ENCODE assay signal across 1 cellular context in the genomic region with DNA sequence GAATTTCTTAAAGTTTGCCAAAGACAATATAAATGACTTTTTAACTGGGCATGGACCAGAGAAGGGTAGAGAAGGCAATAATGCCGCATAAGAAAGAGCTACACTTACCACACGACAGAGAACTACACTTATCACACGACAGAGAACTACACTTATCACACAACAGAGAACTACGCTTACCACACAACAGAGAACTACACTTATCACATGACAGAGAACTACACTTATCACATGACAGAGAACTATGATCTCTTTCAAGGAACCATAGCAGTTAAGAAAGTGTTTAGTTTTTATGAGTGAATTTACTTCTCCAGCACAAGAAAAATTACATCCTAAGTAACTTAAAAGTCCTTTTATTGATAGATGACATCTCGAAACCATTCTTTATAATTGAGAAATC.
TF ChIP-seq lines count a peak whose summit lies in the region.

No MANE protein-coding gene starts in this region.

TF ChIP-seq in GM23338, 12 proteins besides CTCF, POLR2A, EP300 and RAD21:
- TF ChIP-seq ZNF462 (CRISPR knock-in tag; IDR thresholded peaks at IDR 0.05) (no peak), CREB1 (CRISPR knock-in tag; IDR thresholded peaks at IDR 0.05; ENCODE audit: low read depth) (no peak), NANOG (IDR thresholded peaks at IDR 0.05; ENCODE audit: borderline replicate concordance) (no peak), ZNF114 (CRISPR knock-in tag; IDR thresholded peaks at IDR 0.05) (no peak), REST (IDR thresholded peaks at IDR 0.05; ENCODE audit: unreplicated experiment) (no peak), ZNF331 (CRISPR knock-in tag; IDR thresholded peaks at IDR 0.05; ENCODE audit: low read depth) (no peak), JUNB (IDR thresholded peaks at IDR 0.05; ENCODE audit: unreplicated experiment) (no peak), STAT1 (IDR thresholded peaks at IDR 0.05; ENCODE audit: unreplicated experiment) (no peak), EZH2phosphoT487 (IDR thresholded peaks at IDR 0.05; ENCODE audit: unreplicated experiment) (no peak), POLR2AphosphoS5 (IDR thresholded peaks at IDR 0.05; ENCODE audit: low read depth) (no peak), EZH2 (IDR thresholded peaks at IDR 0.05; ENCODE audit: low read depth, unreplicated experiment) (no peak)
- TF ChIP-seq, protein P1, sequence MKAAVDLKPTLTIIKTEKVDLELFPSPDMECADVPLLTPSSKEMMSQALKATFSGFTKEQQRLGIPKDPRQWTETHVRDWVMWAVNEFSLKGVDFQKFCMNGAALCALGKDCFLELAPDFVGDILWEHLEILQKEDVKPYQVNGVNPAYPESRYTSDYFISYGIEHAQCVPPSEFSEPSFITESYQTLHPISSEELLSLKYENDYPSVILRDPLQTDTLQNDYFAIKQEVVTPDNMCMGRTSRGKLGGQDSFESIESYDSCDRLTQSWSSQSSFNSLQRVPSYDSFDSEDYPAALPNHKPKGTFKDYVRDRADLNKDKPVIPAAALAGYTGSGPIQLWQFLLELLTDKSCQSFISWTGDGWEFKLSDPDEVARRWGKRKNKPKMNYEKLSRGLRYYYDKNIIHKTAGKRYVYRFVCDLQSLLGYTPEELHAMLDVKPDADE (IDR thresholded peaks at IDR 0.05) = no peak
